9 cellular contexts compared by ENCODE assay signal in the genomic region with DNA sequence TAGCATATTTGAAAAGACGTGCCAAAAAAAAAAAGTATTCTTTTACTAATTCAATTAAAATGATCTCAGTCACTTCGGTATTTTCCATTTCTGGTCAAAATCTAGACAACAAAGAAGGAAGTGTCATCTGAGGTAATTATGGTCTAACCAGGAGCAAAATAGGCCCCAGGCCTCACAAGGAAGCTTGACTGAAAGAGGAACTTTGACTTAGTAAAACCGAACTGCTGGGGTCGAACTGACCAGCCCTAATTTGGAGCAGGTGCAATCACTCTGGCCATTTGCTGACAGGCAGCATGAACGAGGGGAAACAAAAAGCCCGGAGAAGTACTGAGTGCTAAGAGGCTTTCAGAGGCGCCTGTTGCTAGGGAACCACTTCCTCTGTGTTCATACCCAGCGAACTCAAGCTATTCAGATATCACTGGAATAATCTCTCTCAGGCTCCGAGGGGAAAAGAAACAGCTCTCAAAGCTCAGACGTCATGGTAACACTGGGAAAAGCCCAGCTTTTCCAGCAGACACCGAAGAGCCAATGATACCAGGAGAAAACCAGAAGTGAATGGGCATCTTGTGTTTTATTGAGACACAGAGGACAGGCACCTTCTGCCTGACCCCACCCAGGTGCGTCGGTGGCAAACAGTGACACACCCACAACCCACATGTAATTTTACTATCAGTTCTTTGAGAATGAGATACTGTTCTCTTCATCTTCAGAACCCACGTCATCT.
DNase-seq lines count a peak whose midpoint lies in the region; ATAC-seq, FAIRE-seq and TF ChIP-seq lines count a peak whose summit lies in the region.
"Had no signal": no experiment of that assay in that cellular context is flagged by ENCODE, and none has a peak within 500 bp of the region (broad histone marks: within the 10 kb centered on the region; RNA-seq: fewer than 3 reads in every experiment).

No MANE protein-coding gene starts in this region.

- H3K27ac Mint-ChIP-seq in T-helper 2 cell treated with Interferon-gamma antibody and Interleukin-4, amounts not matched to agents 5 μg/mL and 100 μg/mL, for 36 hours = peak overlapping the region; percentile 97
- peak overlapping the region; percentile 67 for H3K27ac Mint-ChIP-seq in astrocyte (ENCODE audit: unreplicated experiment)

- peak overlapping the region; percentile 90 for H3K4me2 ChIP-seq in MM.1S (ENCODE audit: low read depth, low read length)
- peak overlapping the region; percentile 54 for H3K4me2 ChIP-seq in astrocyte (ENCODE audit: low read length)

- H3K4me3 Mint-ChIP-seq in T-helper 2 cell treated with Interferon-gamma antibody and Interleukin-4, amounts not matched to agents 5 μg/mL and 100 μg/mL, for 36 hours = peak overlapping the region; percentile 88
- H3K4me3 Mint-ChIP-seq in astrocyte (ENCODE audit: unreplicated experiment) = no peak overlapping the region

- H3K9me3 ChIP-seq in MM.1S (replicated peaks; ENCODE audit: insufficient read depth, low read length) (no peaks in the 10 kb centered on the region), astrocyte (ENCODE audit: insufficient read depth, low read depth, low read length) (no peaks in the 10 kb centered on the region), small intestine (ENCODE audit: control insufficient read depth, low read depth) (no peaks in the 10 kb centered on the region)

- peaks cover 62% of the 10 kb centered on the region for H3K4me1 Mint-ChIP-seq in T-helper 2 cell treated with Interferon-gamma antibody and Interleukin-4, amounts not matched to agents 5 μg/mL and 100 μg/mL, for 36 hours (ENCODE audit: low read depth)
- peaks cover 14% of the 10 kb centered on the region for H3K4me1 Mint-ChIP-seq in astrocyte (ENCODE audit: low read depth, unreplicated experiment)

- H3K4me1 ChIP-seq in MM.1S (ENCODE audit: low read length) (peaks cover 42% of the 10 kb centered on the region), astrocyte (ENCODE audit: insufficient read depth, low read length) (peaks cover 2% of the 10 kb centered on the region), small intestine (ENCODE audit: control insufficient read depth in 2 of 2, insufficient read depth in 1 of 2, low read depth in 1 of 2, low read length in 1 of 2) (peaks cover 2 to 6% of the 10 kb centered on the region in 2 donors)

- no peaks in the 10 kb centered on the region for H3K36me3 ChIP-seq in MM.1S (replicated peaks; ENCODE audit: insufficient read depth, low read length)
- H3K36me3 ChIP-seq in astrocyte (ENCODE audit: insufficient read depth, low read length) = no peaks in the 10 kb centered on the region
- H3K36me3 ChIP-seq in small intestine (ENCODE audit: control insufficient read depth in 2 of 2, insufficient read depth in 2 of 2, low read length in 2 of 2) = no peaks in the 10 kb centered on the region

- FAIRE-seq in astrocyte (lab: Jason Lieb, UNC) (no peak), small intestine (lab: Jason Lieb, UNC) (no peak)

- H3K27me3 Mint-ChIP-seq in T-helper 2 cell treated with Interferon-gamma antibody and Interleukin-4, amounts not matched to agents 5 μg/mL and 100 μg/mL, for 36 hours (ENCODE audit: low read depth) = no peaks in the 10 kb centered on the region
- no peaks in the 10 kb centered on the region for H3K27me3 Mint-ChIP-seq in astrocyte (ENCODE audit: low read depth, unreplicated experiment)

- H3K27ac ChIP-seq in MM.1S (ENCODE audit: low read length) = peak overlapping the region; percentile 96
- no peak overlapping the region for H3K27ac ChIP-seq in astrocyte (ENCODE audit: low read depth, low read length)
- peak overlapping the region; percentile 44 to 97 for H3K27ac ChIP-seq in small intestine (ENCODE audit: low read depth in 1 of 2, low read length in 1 of 2)

- TF ChIP-seq CTCF in MM.1S (IDR thresholded peaks at IDR 0.05; ENCODE audit: low read length) (no peak), astrocyte (IDR thresholded peaks at IDR 0.05; ENCODE audit: insufficient read depth, low read depth, low read length) (no peak)

- H3K4me3 ChIP-seq in MM.1S (ENCODE audit: low read length) (peak overlapping the region; percentile 61), astrocyte (ENCODE audit: insufficient read depth, low read depth, low read length) (no peak overlapping the region), small intestine (ENCODE audit: low read depth in 1 of 2, low read length in 2 of 2) (no peak overlapping the region)

- H2AFZ ChIP-seq in MM.1S (ENCODE audit: low read length) (peak overlapping the region; percentile 50), astrocyte (ENCODE audit: low read depth, low read length) (peak overlapping the region; percentile 43)

- H3K27me3 ChIP-seq in MM.1S (replicated peaks; ENCODE audit: insufficient read depth, low read length) = no peaks in the 10 kb centered on the region
- H3K27me3 ChIP-seq in astrocyte (ENCODE audit: insufficient read depth, low read length) = no peaks in the 10 kb centered on the region
- no peaks in the 10 kb centered on the region for H3K27me3 ChIP-seq in small intestine (ENCODE audit: control insufficient read depth in 2 of 2, insufficient read depth in 2 of 2, low read length in 2 of 2)

- peak; percentile 92 for ATAC-seq in GM21576 (IDR thresholded peaks at IDR 0.05; ENCODE audit: unreplicated experiment)
- ATAC-seq: Panc1 had no signal

- 7 to 14% (median 11%) methylated on average over 14 of the region's 14 CpGs for WGBS in small intestine, 3 donors

- H4K20me1 ChIP-seq in MM.1S (ENCODE audit: insufficient read depth, low read length) (no peaks in the 10 kb centered on the region), astrocyte (ENCODE audit: insufficient read depth, low read length) (no peaks in the 10 kb centered on the region)

- no peaks in the 10 kb centered on the region for H3K9me3 Mint-ChIP-seq in T-helper 2 cell treated with Interferon-gamma antibody and Interleukin-4, amounts not matched to agents 5 μg/mL and 100 μg/mL, for 36 hours
- H3K9me3 Mint-ChIP-seq in astrocyte (ENCODE audit: unreplicated experiment) = no peaks in the 10 kb centered on the region

- H3F3A ChIP-seq in MM.1S (ENCODE audit: insufficient read depth, low read length) = peaks cover 26% of the 10 kb centered on the region

- peaks cover 1% of the 10 kb centered on the region for H3K36me3 Mint-ChIP-seq in T-helper 2 cell treated with Interferon-gamma antibody and Interleukin-4, amounts not matched to agents 5 μg/mL and 100 μg/mL, for 36 hours (ENCODE audit: low read depth)
- no peaks in the 10 kb centered on the region for H3K36me3 Mint-ChIP-seq in astrocyte (ENCODE audit: low read depth, unreplicated experiment)

- H3K79me2 ChIP-seq in MM.1S (ENCODE audit: low read length) (no peaks in the 10 kb centered on the region), astrocyte (ENCODE audit: insufficient read depth, low read length) (no peaks in the 10 kb centered on the region)

- DNase-seq in DMS79 treated with DMSO at 0.1 percent for 48 hours (lab: John Stamatoyannopoulos, UW) (peak; percentile 75), MM.1S (peak; percentile 92), astrocyte (ENCODE audit: low read depth) (peak; percentile 77), iPS-NIHi11 (ENCODE audit: low spot score) (peak; percentile 50), small intestine (peak; percentile 64), HuH-7 (ENCODE audit: low spot score) (no peak)
- peak; percentile 73 for DNase-seq in T-helper 2 cell treated with Interferon-gamma antibody and Interleukin-4, amounts not matched to agents 5 μg/mL and 100 μg/mL, for 36 hours (ENCODE audit: low spot score)

- H3K9ac ChIP-seq in MM.1S (ENCODE audit: low read length) (peak overlapping the region; percentile 76), astrocyte (ENCODE audit: low read length) (no peak overlapping the region)

- H3K9me2 ChIP-seq in MM.1S (replicated peaks; ENCODE audit: insufficient read depth, low read length) = no peaks in the 10 kb centered on the region
